In genomic region chr6:167094436-167094819, GRCh38 we compare ENCODE assay signal across 9 cellular contexts. TPM values are rescaled to one million over a fixed set of nuclear protein-coding genes. Genes with fewer than 3 reads are reported as not detected.
DNase-seq lines count a peak whose midpoint lies in the region; ATAC-seq and TF ChIP-seq lines count a peak whose summit lies in the region.
"Had no signal": no experiment of that assay in that cellular context is flagged by ENCODE, and none has a peak within 500 bp of the region (broad histone marks: within the 10 kb centered on the region; RNA-seq: fewer than 3 reads in every experiment).

No MANE protein-coding gene starts in this region.

- POLR2A ChIA-PET in PC-3 (lab: Charles Lee; ENCODE audit: unreplicated experiment) = no interaction called here

- H3F3A ChIP-seq in MM.1S (ENCODE audit: insufficient read depth, low read length) (peaks cover 19% of the 10 kb centered on the region), PC-3 (ENCODE audit: low read length, unreplicated experiment) (no peaks in the 10 kb centered on the region)

- H3K4me3 ChIP-seq in MM.1S (ENCODE audit: low read length) (peak overlapping the region; percentile 57), mucosa of rectum (ENCODE audit: low read length in 2 of 2) (peak overlapping the region; percentile 24 to 50), tibial artery (peak overlapping the region in 1 of 2 donors; percentile 20), PC-3 (ENCODE audit: low read length) (no peak overlapping the region)

- intact Hi-C loops in tibial artery (cut with DNase I; ENCODE audit: low total_unique reads) (no loop called here), PC-3 (cut with micrococcal nuclease) (no loop called here)

- H4K20me1 ChIP-seq in MM.1S (ENCODE audit: insufficient read depth, low read length) (no peaks in the 10 kb centered on the region), PC-3 (ENCODE audit: low read length) (no peaks in the 10 kb centered on the region)

- peaks cover 18% of the 10 kb centered on the region for H3K4me1 ChIP-seq in MM.1S (ENCODE audit: low read length)
- H3K4me1 ChIP-seq in mucosa of rectum (ENCODE audit: control insufficient read depth in 2 of 2, insufficient read depth in 2 of 2, low read length in 2 of 2) = peaks cover 5 to 8% of the 10 kb centered on the region in 2 donors
- no peaks in the 10 kb centered on the region for H3K4me1 ChIP-seq in tibial artery
- H3K4me1 ChIP-seq in PC-3 (ENCODE audit: insufficient read depth, low read length) = no peaks in the 10 kb centered on the region

- DNase-seq in MM.1S = peak; percentile 21
- DNase-seq in tibial artery = no peak
- DNase-seq in stimulated activated CD4-positive, alpha-beta T cell treated with anti-CD3 and anti-CD28 coated beads, Interleukin-15, amount 100 ng/mL, for 24 hours = no peak
- no peak for DNase-seq in GM03348 (ENCODE audit: low spot score)
- no peak for DNase-seq in PC-3
- DNase-seq: midbrain had no signal

- H3K9ac ChIP-seq in MM.1S (ENCODE audit: low read length) (peak overlapping the region; percentile 59), mucosa of rectum (ENCODE audit: low read depth in 1 of 2, low read length in 2 of 2) (peak overlapping the region in 1 of 2 donors; percentile 56), PC-3 (ENCODE audit: low read length) (no peak overlapping the region)

- H3K27me3 ChIP-seq in MM.1S (replicated peaks; ENCODE audit: insufficient read depth, low read length) = no peaks in the 10 kb centered on the region
- no peaks in the 10 kb centered on the region for H3K27me3 ChIP-seq in mucosa of rectum (ENCODE audit: control insufficient read depth in 2 of 2, insufficient read depth in 2 of 2, low read length in 2 of 2)
- no peaks in the 10 kb centered on the region for H3K27me3 ChIP-seq in tibial artery
- H3K27me3 ChIP-seq in PC-3 (ENCODE audit: low read length) = peaks cover 18% of the 10 kb centered on the region; the same call in 1 of the 2 replicates

- ATAC-seq in GM18858 (IDR thresholded peaks at IDR 0.05; ENCODE audit: unreplicated experiment) (peak; percentile 10), GM21723 (IDR thresholded peaks at IDR 0.05; ENCODE audit: unreplicated experiment) (peak; percentile 38), PC-3 (no peak)

- H3K9me3 ChIP-seq in MM.1S (replicated peaks; ENCODE audit: insufficient read depth, low read length) = no peaks in the 10 kb centered on the region
- H3K9me3 ChIP-seq in mucosa of rectum (ENCODE audit: control insufficient read depth in 2 of 2, low read length in 2 of 2) = no peaks in the 10 kb centered on the region
- no peaks in the 10 kb centered on the region for H3K9me3 ChIP-seq in tibial artery
- H3K9me3 ChIP-seq in PC-3 (ENCODE audit: low read length) = no peaks in the 10 kb centered on the region

- H3K9me2 ChIP-seq in MM.1S (replicated peaks; ENCODE audit: insufficient read depth, low read length) (no peaks in the 10 kb centered on the region), PC-3 (replicated peaks; ENCODE audit: low read length) (no peaks in the 10 kb centered on the region)

- H3K4me2 ChIP-seq in MM.1S (ENCODE audit: low read depth, low read length) (peak overlapping the region; percentile 88), PC-3 (ENCODE audit: low read length) (no peak overlapping the region)

- H2AFZ ChIP-seq in MM.1S (ENCODE audit: low read length) (peak overlapping the region; percentile 87), PC-3 (ENCODE audit: low read length) (no peak overlapping the region)

- BruUV-seq in PC-3 (replicated peaks; lab: Mats Ljungman, UMichigan) = no TSS peak

- TF ChIP-seq CTCF in MM.1S (IDR thresholded peaks at IDR 0.05; ENCODE audit: low read length) = no peak
- TF ChIP-seq CTCF in tibial artery (IDR thresholded peaks at IDR 0.05) = no peak
- no peak for TF ChIP-seq CTCF in PC-3 (conservative IDR thresholded peaks at IDR 0.05; ENCODE audit: low read depth, low read length)

- H3K79me2 ChIP-seq in MM.1S (ENCODE audit: low read length) (no peaks in the 10 kb centered on the region), PC-3 (ENCODE audit: low read length) (no peaks in the 10 kb centered on the region)

- H3K36me3 ChIP-seq in MM.1S (replicated peaks; ENCODE audit: insufficient read depth, low read length) = no peaks in the 10 kb centered on the region
- H3K36me3 ChIP-seq in mucosa of rectum (ENCODE audit: control insufficient read depth in 2 of 2, insufficient read depth in 2 of 2, low read length in 2 of 2) = no peaks in the 10 kb centered on the region
- no peaks in the 10 kb centered on the region for H3K36me3 ChIP-seq in tibial artery
- no peaks in the 10 kb centered on the region for H3K36me3 ChIP-seq in PC-3 (ENCODE audit: low read depth, low read length)

- H3K27ac ChIP-seq in MM.1S (ENCODE audit: low read length) = peak overlapping the region; percentile 90
- peak overlapping the region; percentile 54 to 77 for H3K27ac ChIP-seq in mucosa of rectum (ENCODE audit: low read depth in 2 of 2, low read length in 2 of 2)
- no peak overlapping the region for H3K27ac ChIP-seq in tibial artery
- H3K27ac ChIP-seq in PC-3 (ENCODE audit: low read length) = no peak overlapping the region

- CTCF ChIA-PET in PC-3 (lab: Charles Lee) = no interaction called here

RNA-seq across cellular contexts. Expression of gene CCR6, which starts 28.5 kb away (rescaled TPM):
- total RNA-seq in PC-3 (2014; rRNA removed) = not detected in 2 replicates

Comparison
In these comparisons a context has a peak if more than half of its experiments do, and no peak if none do; other contexts are left out.
1. H3K27ac ChIP-seq: peak in MM.1S (single experiment) and mucosa of rectum (2 of 2); none in tibial artery (0 of 2) and PC-3 (single experiment).